22 cellular contexts compared by ENCODE assay signal in the genomic region with DNA sequence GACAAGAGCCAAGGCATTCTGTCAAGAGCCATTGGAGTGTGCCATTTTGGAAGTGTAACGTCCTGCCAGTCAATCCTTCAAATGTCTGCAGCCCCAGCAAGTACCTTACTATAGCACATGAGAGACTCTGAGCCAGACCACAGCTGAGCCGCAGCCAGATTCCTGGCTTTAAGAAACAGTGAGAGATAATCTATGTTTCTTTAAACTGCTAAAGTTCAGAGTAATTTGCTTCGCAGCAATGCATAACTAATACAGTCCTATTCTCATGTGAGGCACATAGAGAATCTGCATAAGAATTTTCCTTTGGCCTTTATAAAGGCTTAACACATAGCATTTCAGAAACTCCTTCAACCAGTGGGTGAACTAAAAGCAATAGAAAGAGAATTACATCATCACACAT.
DNase-seq lines count a peak whose midpoint lies in the region; ATAC-seq, FAIRE-seq and TF ChIP-seq lines count a peak whose summit lies in the region.
"Had no signal": no experiment of that assay in that cellular context is flagged by ENCODE, and none has a peak within 500 bp of the region (broad histone marks: within the 10 kb centered on the region; RNA-seq: fewer than 3 reads in every experiment).

No MANE protein-coding gene starts in this region.

- H3K27me3 Mint-ChIP-seq in GM23338 (ENCODE audit: insufficient read depth, low read depth, poor library complexity), result no peaks in the 10 kb centered on the region

- H2AFZ ChIP-seq in GM23338, result no peak overlapping the region

- H3K4me3 Mint-ChIP-seq in GM23338, result no peak overlapping the region
- H3K4me3 Mint-ChIP-seq: CD8-positive, alpha-beta T cell had no signal

- TF ChIP-seq CTCF in GM23338 (conservative IDR thresholded peaks at IDR 0.05; ENCODE audit: low read depth in 2 of 2), result no peak

- H3K9me3 ChIP-seq in iPS DF 6.9 (ENCODE audit: control insufficient read depth, insufficient read depth, low read length) (no peaks in the 10 kb centered on the region), SJCRH30 (replicated peaks) (no peaks in the 10 kb centered on the region)
- H3K9me3 ChIP-seq: BLaER1 treated with 17β-estradiol and CSF1 and Interleukin-3, amounts not matched to agents 10 nM and 100 nM had no signal

- H3K27ac ChIP-seq in GM23338 (ENCODE audit: low read depth), result peak overlapping the region; percentile 35; the same call in 1 of the 2 replicates
- H3K27ac ChIP-seq in iPS DF 6.9 (ENCODE audit: low read length), result no peak overlapping the region
- no peak overlapping the region for H3K27ac ChIP-seq in SJCRH30
- H3K27ac ChIP-seq: BLaER1 treated with 17β-estradiol and CSF1 and Interleukin-3, amounts not matched to agents 10 nM and 100 nM; KMS-11 had no signal

- peaks cover 10% of the 10 kb centered on the region; the same call in 2 of the 3 replicates for H3K4me1 Mint-ChIP-seq in GM23338

- ATAC-seq in GM23338, result peak; percentile 80
- ATAC-seq in GM21529 (IDR thresholded peaks at IDR 0.05; ENCODE audit: unreplicated experiment), result no peak
- ATAC-seq: CD8-positive, alpha-beta T cell; Panc1 had no signal

- H3K36me3 ChIP-seq in GM23338 (ENCODE audit: insufficient read depth) (no peaks in the 10 kb centered on the region), iPS DF 6.9 (ENCODE audit: control insufficient read depth, insufficient read depth, low read length) (no peaks in the 10 kb centered on the region), SJCRH30 (no peaks in the 10 kb centered on the region)
- H3K36me3 ChIP-seq: BLaER1 treated with 17β-estradiol and CSF1 and Interleukin-3, amounts not matched to agents 10 nM and 100 nM had no signal

- H4K20me1 ChIP-seq in GM23338 (replicated peaks; ENCODE audit: insufficient read depth), result no peaks in the 10 kb centered on the region
- H4K20me1 ChIP-seq: BLaER1 treated with 17β-estradiol and CSF1 and Interleukin-3, amounts not matched to agents 10 nM and 100 nM had no signal

- H3K4me1 ChIP-seq in GM23338 (ENCODE audit: insufficient read depth), result peaks cover 6% of the 10 kb centered on the region; the same call in 1 of the 2 replicates
- 0 out of 2 replicates have a peak, but pooled peaks cover 2% of the 10 kb centered on the region for H3K4me1 ChIP-seq in iPS DF 6.9 (ENCODE audit: control insufficient read depth, insufficient read depth, low read length)
- H3K4me1 ChIP-seq in SJCRH30, result no peaks in the 10 kb centered on the region
- H3K4me1 ChIP-seq: BLaER1 treated with 17β-estradiol and CSF1 and Interleukin-3, amounts not matched to agents 10 nM and 100 nM had no signal

- H3K27me3 ChIP-seq in GM23338 (ENCODE audit: insufficient read depth) (no peaks in the 10 kb centered on the region), iPS DF 6.9 (ENCODE audit: control insufficient read depth, insufficient read depth, low read length) (no peaks in the 10 kb centered on the region), SJCRH30 (no peaks in the 10 kb centered on the region)
- H3K27me3 ChIP-seq: BLaER1 treated with 17β-estradiol and CSF1 and Interleukin-3, amounts not matched to agents 10 nM and 100 nM had no signal

- H3K4me3 ChIP-seq in GM23338 (no peak overlapping the region), iPS DF 6.9 (ENCODE audit: low read length) (no peak overlapping the region), SJCRH30 (no peak overlapping the region)
- H3K4me3 ChIP-seq: BLaER1 treated with 17β-estradiol and CSF1 and Interleukin-3, amounts not matched to agents 10 nM and 100 nM had no signal

- peaks cover 4% of the 10 kb centered on the region; the same call in 1 of the 2 replicates for H3K9me2 ChIP-seq in GM23338 (ENCODE audit: insufficient read depth)

- WGBS in iPS DF 6.9 (ENCODE audit: insufficient coverage, insufficient read length), result no CpG with 5 or more reads among the region's 3 CpGs

- no peaks in the 10 kb centered on the region for H3K79me2 ChIP-seq in GM23338 (replicated peaks; ENCODE audit: insufficient read depth)

- H3K27ac Mint-ChIP-seq in GM23338, result peak overlapping the region; percentile 74; the same call in 1 of the 2 replicates
- H3K27ac Mint-ChIP-seq: CD8-positive, alpha-beta T cell had no signal

- H3K9me3 Mint-ChIP-seq in GM23338, result no peaks in the 10 kb centered on the region
- H3K9me3 Mint-ChIP-seq: CD8-positive, alpha-beta T cell had no signal

- H3F3A ChIP-seq in GM23338 (replicated peaks; ENCODE audit: low read depth), result no peaks in the 10 kb centered on the region

- no peak for FAIRE-seq in urothelium cell line (lab: Jason Lieb, UNC)
- FAIRE-seq: GM12891 had no signal

- H3K4me2 ChIP-seq in GM23338, result no peak overlapping the region
- H3K4me2 ChIP-seq: BLaER1 treated with 17β-estradiol and CSF1 and Interleukin-3, amounts not matched to agents 10 nM and 100 nM; KMS-11 had no signal

- DNase-seq in GM23338 (ENCODE audit: low spot score) (peak; percentile 47), NCI-H82 (lab: John Stamatoyannopoulos, UW) (peak; percentile 62), astrocyte of the hippocampus (ENCODE audit: low read depth, low spot score) (peak; percentile 88), iPS DF 6.9 (ENCODE audit: low read depth, low spot score) (peak; percentile 13), SJCRH30 (no peak), urothelium cell line (ENCODE audit: low spot score) (no peak)
- no peak for DNase-seq in activated T-cell treated with anti-CD3 and anti-CD28 coated beads, Interleukin-2, amount 50 U/mL, for 1 hour
- DNase-seq: 8988T; CD8-positive, alpha-beta T cell; DMS153; GOT3; NCI-H1105; NCI-H146; NCI-H2029; NCI-H2227 treated with DMSO at 0.1 percent for 48 hours; NCI-H510A; NK-92 treated with Interleukin-12 subunit alpha and Interleukin-12 subunit beta, amount 100 ng/mL, for 24 hours had no signal

- H3K36me3 Mint-ChIP-seq in GM23338 (ENCODE audit: low read depth), result no peaks in the 10 kb centered on the region
- H3K36me3 Mint-ChIP-seq: CD8-positive, alpha-beta T cell had no signal

TF ChIP-seq in GM23338, 12 proteins besides CTCF, POLR2A, EP300 and RAD21 (continues in another document):
- TF ChIP-seq ZNF331 (CRISPR knock-in tag; IDR thresholded peaks at IDR 0.05; ENCODE audit: low read depth) (no peak), JUNB (IDR thresholded peaks at IDR 0.05; ENCODE audit: unreplicated experiment) (no peak)
- TF ChIP-seq, protein P1, sequence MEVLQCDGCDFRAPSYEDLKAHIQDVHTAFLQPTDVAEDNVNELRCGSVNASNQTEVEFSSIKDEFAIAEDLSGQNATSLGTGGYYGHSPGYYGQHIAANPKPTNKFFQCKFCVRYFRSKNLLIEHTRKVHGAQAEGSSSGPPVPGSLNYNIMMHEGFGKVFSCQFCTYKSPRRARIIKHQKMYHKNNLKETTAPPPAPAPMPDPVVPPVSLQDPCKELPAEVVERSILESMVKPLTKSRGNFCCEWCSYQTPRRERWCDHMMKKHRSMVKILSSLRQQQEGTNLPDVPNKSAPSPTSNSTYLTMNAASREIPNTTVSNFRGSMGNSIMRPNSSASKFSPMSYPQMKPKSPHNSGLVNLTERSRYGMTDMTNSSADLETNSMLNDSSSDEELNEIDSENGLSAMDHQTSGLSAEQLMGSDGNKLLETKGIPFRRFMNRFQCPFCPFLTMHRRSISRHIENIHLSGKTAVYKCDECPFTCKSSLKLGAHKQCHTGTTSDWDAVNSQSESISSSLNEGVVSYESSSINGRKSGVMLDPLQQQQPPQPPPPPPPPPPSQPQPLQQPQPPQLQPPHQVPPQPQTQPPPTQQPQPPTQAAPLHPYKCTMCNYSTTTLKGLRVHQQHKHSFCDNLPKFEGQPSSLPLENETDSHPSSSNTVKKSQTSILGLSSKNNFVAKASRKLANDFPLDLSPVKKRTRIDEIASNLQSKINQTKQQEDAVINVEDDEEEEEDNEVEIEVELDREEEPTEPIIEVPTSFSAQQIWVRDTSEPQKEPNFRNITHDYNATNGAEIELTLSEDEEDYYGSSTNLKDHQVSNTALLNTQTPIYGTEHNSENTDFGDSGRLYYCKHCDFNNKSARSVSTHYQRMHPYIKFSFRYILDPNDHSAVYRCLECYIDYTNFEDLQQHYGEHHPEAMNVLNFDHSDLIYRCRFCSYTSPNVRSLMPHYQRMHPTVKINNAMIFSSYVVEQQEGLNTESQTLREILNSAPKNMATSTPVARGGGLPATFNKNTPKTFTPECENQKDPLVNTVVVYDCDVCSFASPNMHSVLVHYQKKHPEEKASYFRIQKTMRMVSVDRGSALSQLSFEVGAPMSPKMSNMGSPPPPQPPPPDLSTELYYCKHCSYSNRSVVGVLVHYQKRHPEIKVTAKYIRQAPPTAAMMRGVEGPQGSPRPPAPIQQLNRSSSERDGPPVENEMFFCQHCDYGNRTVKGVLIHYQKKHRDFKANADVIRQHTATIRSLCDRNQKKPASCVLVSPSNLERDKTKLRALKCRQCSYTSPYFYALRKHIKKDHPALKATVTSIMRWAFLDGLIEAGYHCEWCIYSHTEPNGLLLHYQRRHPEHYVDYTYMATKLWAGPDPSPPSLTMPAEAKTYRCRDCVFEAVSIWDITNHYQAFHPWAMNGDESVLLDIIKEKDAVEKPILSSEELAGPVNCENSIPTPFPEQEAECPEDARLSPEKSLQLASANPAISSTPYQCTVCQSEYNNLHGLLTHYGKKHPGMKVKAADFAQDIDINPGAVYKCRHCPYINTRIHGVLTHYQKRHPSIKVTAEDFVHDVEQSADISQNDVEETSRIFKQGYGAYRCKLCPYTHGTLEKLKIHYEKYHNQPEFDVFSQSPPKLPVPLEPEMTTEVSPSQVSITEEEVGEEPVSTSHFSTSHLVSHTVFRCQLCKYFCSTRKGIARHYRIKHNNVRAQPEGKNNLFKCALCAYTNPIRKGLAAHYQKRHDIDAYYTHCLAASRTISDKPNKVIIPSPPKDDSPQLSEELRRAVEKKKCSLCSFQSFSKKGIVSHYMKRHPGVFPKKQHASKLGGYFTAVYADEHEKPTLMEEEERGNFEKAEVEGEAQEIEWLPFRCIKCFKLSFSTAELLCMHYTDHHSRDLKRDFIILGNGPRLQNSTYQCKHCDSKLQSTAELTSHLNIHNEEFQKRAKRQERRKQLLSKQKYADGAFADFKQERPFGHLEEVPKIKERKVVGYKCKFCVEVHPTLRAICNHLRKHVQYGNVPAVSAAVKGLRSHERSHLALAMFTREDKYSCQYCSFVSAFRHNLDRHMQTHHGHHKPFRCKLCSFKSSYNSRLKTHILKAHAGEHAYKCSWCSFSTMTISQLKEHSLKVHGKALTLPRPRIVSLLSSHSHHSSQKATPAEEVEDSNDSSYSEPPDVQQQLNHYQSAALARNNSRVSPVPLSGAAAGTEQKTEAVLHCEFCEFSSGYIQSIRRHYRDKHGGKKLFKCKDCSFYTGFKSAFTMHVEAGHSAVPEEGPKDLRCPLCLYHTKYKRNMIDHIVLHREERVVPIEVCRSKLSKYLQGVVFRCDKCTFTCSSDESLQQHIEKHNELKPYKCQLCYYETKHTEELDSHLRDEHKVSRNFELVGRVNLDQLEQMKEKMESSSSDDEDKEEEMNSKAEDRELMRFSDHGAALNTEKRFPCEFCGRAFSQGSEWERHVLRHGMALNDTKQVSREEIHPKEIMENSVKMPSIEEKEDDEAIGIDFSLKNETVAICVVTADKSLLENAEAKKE (CRISPR knock-in tag; IDR thresholded peaks at IDR 0.05), result no peak

Comparison
In these comparisons a context has a peak if more than half of its experiments do, and no peak if none do; other contexts are left out.
1. DNase-seq: peak in GM23338 (single experiment), NCI-H82 (single experiment), astrocyte of the hippocampus (single experiment) and iPS DF 6.9 (single experiment); none in activated T-cell treated with anti-CD3 and anti-CD28 coated beads, Interleukin-2, amount 50 U/mL, for 1 hour (single experiment), SJCRH30 (0 of 2) and urothelium cell line (single experiment).